Comparison of ENCODE assay signal across 13 cellular contexts in the genomic region with DNA sequence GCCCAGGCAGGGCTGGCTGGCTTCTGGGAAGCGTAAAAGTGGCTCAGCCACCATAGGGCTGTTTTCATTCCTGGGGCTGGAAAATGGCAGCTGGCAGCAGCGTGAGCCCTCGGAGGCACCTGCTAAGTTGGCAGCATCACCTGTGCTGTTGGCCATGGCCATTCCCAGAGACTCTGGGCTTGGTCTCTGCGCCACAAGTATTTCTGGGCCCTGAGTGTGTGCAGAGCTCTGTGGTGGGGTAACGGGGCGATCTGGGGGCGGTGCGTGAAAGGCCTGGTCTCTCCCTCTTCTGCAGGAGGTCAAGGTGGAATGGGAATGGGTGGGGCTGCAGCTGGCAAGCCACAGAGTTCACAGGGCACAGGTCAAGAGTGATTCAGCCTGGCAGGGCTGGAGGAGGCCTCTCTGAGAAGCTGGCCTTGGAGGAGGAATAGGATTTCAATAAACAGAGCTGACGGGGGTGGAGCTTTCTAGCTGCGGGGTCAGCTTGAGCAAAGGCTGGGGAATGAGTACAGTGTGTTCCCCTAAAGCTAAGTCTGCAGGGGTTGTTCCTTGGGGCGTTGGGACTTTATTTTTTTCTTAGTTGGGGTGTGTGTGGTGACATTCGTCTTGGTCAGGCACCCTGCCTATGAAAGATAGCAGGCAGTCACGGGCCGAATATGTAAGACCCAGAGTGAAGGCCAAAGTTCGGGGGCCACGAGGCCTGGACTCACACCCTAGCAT. TPM values are rescaled to one million over a fixed set of nuclear protein-coding genes. Genes with fewer than 3 reads are reported as not detected.
DNase-seq lines count a peak whose midpoint lies in the region; ATAC-seq lines count a peak whose summit lies in the region.
"Had no signal": no experiment of that assay in that cellular context is flagged by ENCODE, and none has a peak within 500 bp of the region (broad histone marks: within the 10 kb centered on the region; RNA-seq: fewer than 3 reads in every experiment).

No MANE protein-coding gene starts in this region.

- no peaks in the 10 kb centered on the region for H3K9me3 ChIP-seq in skeletal muscle tissue (ENCODE audit: control insufficient read depth in 3 of 3, low read length in 3 of 3)

- H3K36me3 ChIP-seq in skeletal muscle tissue (ENCODE audit: control insufficient read depth in 3 of 3, insufficient read depth in 3 of 3, low read length in 3 of 3) = no peaks in the 10 kb centered on the region

- H3K27me3 ChIP-seq in skeletal muscle tissue (ENCODE audit: control insufficient read depth in 3 of 3, insufficient read depth in 3 of 3, low read length in 3 of 3) = peaks cover 0 to 7% (median 5%) of the 10 kb centered on the region in 3 donors

- H3K27ac ChIP-seq in angular gyrus (ENCODE audit: low read depth, low read length) = peak overlapping the region; percentile 26
- peak overlapping the region; percentile 60 for H3K27ac ChIP-seq in skeletal muscle tissue (ENCODE audit: low read depth, low read length)
- H3K27ac ChIP-seq: foreskin keratinocyte had no signal

- H3K9ac ChIP-seq in skeletal muscle tissue (ENCODE audit: low read depth in 1 of 3, low read length in 3 of 3) = peak overlapping the region; percentile 3 to 72 (median 59)

- H3K4me3 ChIP-seq in skeletal muscle tissue (ENCODE audit: low read length in 3 of 3) = peak overlapping the region in 1 of 3 donors; percentile 35

- ATAC-seq in left colon = peak; percentile 30
- ATAC-seq in GM18870 (IDR thresholded peaks at IDR 0.05; ENCODE audit: unreplicated experiment) = no peak
- no peak for ATAC-seq in HG02852 (IDR thresholded peaks at IDR 0.05; ENCODE audit: unreplicated experiment)
- ATAC-seq: foreskin keratinocyte; stimulated activated naive CD8-positive, alpha-beta T cell treated with anti-CD3 and anti-CD28 coated beads, Interleukin-15, amount 100 ng/mL, for 72 hours had no signal

- DNase-seq in NCI-H1092 (lab: John Stamatoyannopoulos, UW) = peak; percentile 6
- DNase-seq in left colon = no peak
- DNase-seq in NCI-H1048 (lab: John Stamatoyannopoulos, UW) = no peak
- DNase-seq: activated B cell treated with CpG ODN at 0.5 μM for 24 hours; foreskin keratinocyte; stimulated activated naive CD8-positive, alpha-beta T cell treated with anti-CD3 and anti-CD28 coated beads, Interleukin-15, amount 100 ng/mL, for 72 hours had no signal

- peaks cover 60 to 83% (median 83%) of the 10 kb centered on the region in 3 donors for H3K4me1 ChIP-seq in skeletal muscle tissue (ENCODE audit: control insufficient read depth in 3 of 3, insufficient read depth in 3 of 3, low read length in 3 of 3)
- H3K4me1 ChIP-seq: foreskin keratinocyte had no signal

- intact Hi-C loops in left colon (cut with DNase I, micrococcal nuclease) = no loop called here

RNA-seq across cellular contexts. Expression of gene NTSR2, which starts 10.3 kb away (rescaled TPM):
- not detected for total RNA-seq in left colon
- not detected for total RNA-seq in skeletal muscle tissue
- total RNA-seq: activated B cell treated with CpG ODN at 0.5 μM for 24 hours, dermis blood vessel endothelial cell, foreskin keratinocyte, H1, OCI-LY7 had no signal
